Comparison of ENCODE assay signal across 8 cellular contexts in genomic region chr12:121576851-121577391, GRCh38. TPM values are rescaled to one million over a fixed set of nuclear protein-coding genes. Genes with fewer than 3 reads are reported as not detected.
DNase-seq lines count a peak whose midpoint lies in the region; ATAC-seq lines count a peak whose summit lies in the region.

No MANE protein-coding gene starts in this region.

- ATAC-seq in GM21367 (IDR thresholded peaks at IDR 0.05; ENCODE audit: unreplicated experiment) = no peak
- no peak for ATAC-seq in HG02938 (IDR thresholded peaks at IDR 0.05; ENCODE audit: unreplicated experiment)

- peak overlapping the region; percentile 32 for H3K4me3 ChIP-seq in neuron (ENCODE audit: low read length)

- no peaks in the 10 kb centered on the region for H3K27me3 ChIP-seq in neuron (ENCODE audit: insufficient read depth, low read length)

- no peaks in the 10 kb centered on the region for H3K9me3 ChIP-seq in neuron (ENCODE audit: low read length)

- in situ Hi-C loops in Caki2 (cut with HindIII; ENCODE audit: low pct_unique_long_range_greater_than_20kb, low sequenced_read_pairs) = no loop called here

- H3K4me1 ChIP-seq in neuron (ENCODE audit: insufficient read depth, low read length) = peaks cover 47% of the 10 kb centered on the region

- DNase-seq in Caki2 (ENCODE audit: low read depth) = peak; percentile 62
- peak; percentile 74 for DNase-seq in NCI-H226
- peak; percentile 92 for DNase-seq in ecto neural progenitor cell (ENCODE audit: low spot score)
- no peak for DNase-seq in SHP77 (lab: John Stamatoyannopoulos, UW)
- DNase-seq in putamen (ENCODE audit: low spot score) = no peak

- H3K36me3 ChIP-seq in neuron (ENCODE audit: insufficient read depth, low read length) = peaks cover 20% of the 10 kb centered on the region

- peak overlapping the region; percentile 13 for H2AFZ ChIP-seq in neuron (ENCODE audit: low read depth, low read length)

RNA-seq across cellular contexts. Expression of gene KDM2B, which starts 3.9 kb away (rescaled TPM):
- total RNA-seq in Caki2 (2014; rRNA removed; shearing (Covaris generic); ENCODE audit: low replicate concordance) = 25.8 and 76.6 TPM in 2 replicates

RNA-seq across cellular contexts. Expression of gene ORAI1, which starts 49.4 kb away (rescaled TPM):
- total RNA-seq in Caki2 (2014; rRNA removed; shearing (Covaris generic); ENCODE audit: low replicate concordance) = 7.9 and 19.0 TPM in 2 replicates

Comparison
In these comparisons a context has a peak if more than half of its experiments do, and no peak if none do; other contexts are left out.
1. DNase-seq: peak in Caki2 (single experiment), NCI-H226 (single experiment) and ecto neural progenitor cell (single experiment); none in SHP77 (0 of 2) and putamen (single experiment).